In genomic region chr19:47407417-47407774, GRCh38 we compare ENCODE assay signal across 1 cellular context.
TF ChIP-seq lines count a peak whose summit lies in the region.

No MANE protein-coding gene starts in this region.

TF ChIP-seq in HepG2, 621 proteins besides CTCF, POLR2A, EP300 and RAD21:
- TF ChIP-seq EHMT2 (IDR thresholded peaks at IDR 0.05; ENCODE audit: borderline replicate concordance, low read depth, low read length) = 0 out of 2 replicates have a peak, but pooled peaks have one; percentile 44
- TF ChIP-seq GLI4 (CRISPR knock-in tag; IDR thresholded peaks at IDR 0.05; ENCODE audit: borderline replicate concordance) = no peak
- TF ChIP-seq TBP (CRISPR knock-in tag; IDR thresholded peaks at IDR 0.05) = no peak
- no peak for TF ChIP-seq ATF7 (IDR thresholded peaks at IDR 0.05)
- no peak for TF ChIP-seq ATF7 (CRISPR knock-in tag; IDR thresholded peaks at IDR 0.05)
- TF ChIP-seq KDM2A (CRISPR knock-in tag; IDR thresholded peaks at IDR 0.05; ENCODE audit: borderline replicate concordance, low read depth) = no peak
- TF ChIP-seq TMF1 (CRISPR knock-in tag; IDR thresholded peaks at IDR 0.05; ENCODE audit: low read depth) = 0 out of 2 replicates have a peak, but pooled peaks have one; percentile 1
- no peak for TF ChIP-seq ZNF367 (CRISPR knock-in tag; IDR thresholded peaks at IDR 0.05; ENCODE audit: borderline replicate concordance)
- TF ChIP-seq ZNF879 (CRISPR knock-in tag; IDR thresholded peaks at IDR 0.05) = no peak
- TF ChIP-seq SIN3A (IDR thresholded peaks at IDR 0.05; ENCODE audit: borderline replicate concordance, low read depth, low read length) = no peak
- no peak for TF ChIP-seq ZNF225 (CRISPR knock-in tag; IDR thresholded peaks at IDR 0.05)
